ENCODE assay signal across 37 cellular contexts in genomic region chrX:31114858-31115257, GRCh38. TPM values are rescaled to one million over a fixed set of nuclear protein-coding genes. Genes with fewer than 3 reads are reported as not detected.
"Had no signal": no experiment of that assay in that cellular context is flagged by ENCODE, and none has a peak within 500 bp of the region (broad histone marks: within the 10 kb centered on the region; RNA-seq: fewer than 3 reads in every experiment).

No MANE protein-coding gene starts in this region.

- H3K27me3 ChIP-seq: adrenal gland, cardiac muscle cell had no signal

- FAIRE-seq: bronchial epithelial cell, colon, TTC549 had no signal

- ATAC-seq: activated CD8-positive, alpha-beta T cell treated with anti-CD3 and anti-CD28 coated beads for 36 hours; activated T-cell treated with anti-CD3 and anti-CD28 coated beads, Interleukin-2, amount 50 U/mL, for 4 hours had no signal

- H3K4me3 Mint-ChIP-seq: activated B cell treated with CpG ODN at 0.5 μM for 24 hours; activated CD4-positive, alpha-beta memory T cell treated with anti-CD3 and anti-CD28 coated beads for 36 hours; activated CD4-positive, alpha-beta T cell treated with anti-CD3 and anti-CD28 coated beads, Interleukin-2, amount 10 ng/mL, durations not matched to agents 24 days and 14 days; activated CD8-positive, alpha-beta T cell treated with anti-CD3 and anti-CD28 coated beads for 36 hours; activated naive CD4-positive, alpha-beta T cell treated with anti-CD3 and anti-CD28 coated beads, Interleukin-2, amount 10 ng/mL, durations not matched to agents 7 days and 5 days; activated naive CD4-positive, alpha-beta T cell treated with anti-CD3 and anti-CD28 coated beads, Interleukin-2, amount 50 U/mL, for 24 hours; activated naive CD8-positive, alpha-beta T cell; activated T-cell treated with anti-CD3 and anti-CD28 coated beads, Interleukin-2, amount 50 U/mL, for 4 hours; brain; central memory CD8-positive, alpha-beta T cell; T-helper 1 cell treated with Interleukin-12 subunit alpha and Interleukin-12 subunit beta and Interleukin-4 antibody, amounts not matched to agents 30 μg/mL and 1 μg/mL, for 36 hours; T-helper 2 cell treated with Interferon-gamma antibody and Interleukin-4, amounts not matched to agents 5 μg/mL and 100 μg/mL, for 36 hours had no signal

- H3K9me3 Mint-ChIP-seq: activated CD4-positive, alpha-beta memory T cell treated with anti-CD3 and anti-CD28 coated beads for 36 hours; activated CD4-positive, alpha-beta T cell treated with anti-CD3 and anti-CD28 coated beads, Interleukin-2, amount 10 ng/mL, durations not matched to agents 24 days and 14 days; activated CD8-positive, alpha-beta T cell treated with anti-CD3 and anti-CD28 coated beads for 36 hours; activated naive CD4-positive, alpha-beta T cell treated with anti-CD3 and anti-CD28 coated beads, Interleukin-2, amount 10 ng/mL, durations not matched to agents 7 days and 5 days; activated naive CD4-positive, alpha-beta T cell treated with anti-CD3 and anti-CD28 coated beads, Interleukin-2, amount 50 U/mL, for 24 hours; activated T-cell treated with anti-CD3 and anti-CD28 coated beads, Interleukin-2, amount 50 U/mL, for 4 hours; activated T-helper 2 cell treated with anti-CD3 and anti-CD28 coated beads, Interferon-gamma antibody, Interleukin-2, Interleukin-4, amounts not matched to agents 10 μg/mL and 5 μg/mL and 100 μg/mL, durations not matched to agents 14 hours and 24 hours and 36 hours; T-helper 2 cell treated with Interferon-gamma antibody and Interleukin-4, amounts not matched to agents 5 μg/mL and 100 μg/mL, for 36 hours had no signal

- H3K9me3 ChIP-seq: adrenal gland had no signal

- H3K4me3 ChIP-seq: adrenal gland, cardiac muscle cell had no signal

- H3K4me1 Mint-ChIP-seq: activated B cell treated with CpG ODN at 0.5 μM for 24 hours; activated naive CD4-positive, alpha-beta T cell treated with anti-CD3 and anti-CD28 coated beads, Interleukin-2, amount 50 U/mL, for 24 hours; central memory CD8-positive, alpha-beta T cell had no signal

- H3K27me3 Mint-ChIP-seq: activated B cell treated with CpG ODN at 0.5 μM for 24 hours; activated CD4-positive, alpha-beta T cell treated with anti-CD3 and anti-CD28 coated beads, Interleukin-2, amount 10 ng/mL, durations not matched to agents 24 days and 14 days; activated naive CD4-positive, alpha-beta T cell treated with anti-CD3 and anti-CD28 coated beads, Interleukin-2, amount 10 ng/mL, durations not matched to agents 7 days and 5 days; activated naive CD4-positive, alpha-beta T cell treated with anti-CD3 and anti-CD28 coated beads, Interleukin-2, amount 50 U/mL, for 24 hours; activated naive CD8-positive, alpha-beta T cell; central memory CD8-positive, alpha-beta T cell had no signal

- DNase-seq: activated B cell treated with CpG ODN at 0.5 μM for 24 hours; activated CD4-positive, alpha-beta memory T cell treated with anti-CD3 and anti-CD28 coated beads for 36 hours; activated CD4-positive, alpha-beta T cell treated with anti-CD3 and anti-CD28 coated beads for 4 hours; activated CD4-positive, alpha-beta T cell treated with anti-CD3 and anti-CD28 coated beads, Interleukin-2, amount 10 ng/mL, durations not matched to agents 24 days and 14 days; activated CD4-positive, alpha-beta T cell treated with anti-CD3 and anti-CD28 coated beads, Interleukin-2, amount 50 U/mL, for 1 hour; activated CD4-positive, alpha-beta T cell treated with anti-CD3 and anti-CD28 coated beads, Interleukin-2, amount 50 U/mL, for 4 hours; activated CD4-positive, CD25-positive, alpha-beta regulatory T cell treated with anti-CD3 and anti-CD28 coated beads, Interleukin-2, amount 50 U/mL, for 72 hours; activated CD8-positive, alpha-beta memory T cell treated with anti-CD3 and anti-CD28 coated beads, Interleukin-2, amount 50 U/mL, for 4 hours; activated CD8-positive, alpha-beta T cell treated with anti-CD3 and anti-CD28 coated beads for 36 hours; activated effector memory CD4-positive, alpha-beta T cell treated with Interleukin-2 at 50 U/mL for 16 hours; activated gamma-delta T cell; activated naive CD4-positive, alpha-beta T cell treated with anti-CD3 and anti-CD28 coated beads, Interleukin-2, amount 10 ng/mL, durations not matched to agents 7 days and 5 days; activated naive CD4-positive, alpha-beta T cell treated with Interleukin-2 at 50 U/mL for 16 hours; activated T-cell treated with anti-CD3 and anti-CD28 coated beads for 4 hours; activated T-cell treated with anti-CD3 and anti-CD28 coated beads, Interleukin-2, amount 50 U/mL, for 1 hour; activated T-cell treated with anti-CD3 and anti-CD28 coated beads, Interleukin-2, amount 50 U/mL, for 4 hours; adrenal gland; amniotic stem cell; aorta; caudate nucleus; cerebellar nuclear complex; T-helper 1 cell; T-helper 2 cell; T-helper 9 cell had no signal

- H3K27ac ChIP-seq: adrenal gland, cardiac muscle cell, VCaP had no signal

- H3K36me3 Mint-ChIP-seq: activated CD4-positive, alpha-beta memory T cell treated with anti-CD3 and anti-CD28 coated beads for 36 hours; activated naive CD4-positive, alpha-beta T cell treated with anti-CD3 and anti-CD28 coated beads, Interleukin-2, amount 10 ng/mL, durations not matched to agents 7 days and 5 days; activated naive CD4-positive, alpha-beta T cell treated with anti-CD3 and anti-CD28 coated beads, Interleukin-2, amount 50 U/mL, for 24 hours; activated naive CD8-positive, alpha-beta T cell; brain had no signal

- H3K36me3 ChIP-seq: adrenal gland, cardiac muscle cell had no signal

- H3K4me1 ChIP-seq: adrenal gland had no signal

- H3K27ac Mint-ChIP-seq: activated B cell treated with CpG ODN at 0.5 μM for 24 hours; activated CD4-positive, alpha-beta memory T cell treated with anti-CD3 and anti-CD28 coated beads for 36 hours; activated CD4-positive, alpha-beta T cell treated with anti-CD3 and anti-CD28 coated beads, Interleukin-2, amount 10 ng/mL, durations not matched to agents 24 days and 14 days; activated CD8-positive, alpha-beta T cell treated with anti-CD3 and anti-CD28 coated beads for 36 hours; activated naive CD4-positive, alpha-beta T cell treated with anti-CD3 and anti-CD28 coated beads, Interleukin-2, amount 10 ng/mL, durations not matched to agents 7 days and 5 days; activated naive CD4-positive, alpha-beta T cell treated with anti-CD3 and anti-CD28 coated beads, Interleukin-2, amount 50 U/mL, for 24 hours; activated naive CD8-positive, alpha-beta T cell; activated T-helper 2 cell treated with anti-CD3 and anti-CD28 coated beads, Interferon-gamma antibody, Interleukin-2, Interleukin-4, amounts not matched to agents 10 μg/mL and 5 μg/mL and 100 μg/mL, durations not matched to agents 14 hours and 24 hours and 36 hours; brain; T-helper 1 cell treated with Interleukin-12 subunit alpha and Interleukin-12 subunit beta and Interleukin-4 antibody, amounts not matched to agents 30 μg/mL and 1 μg/mL, for 36 hours; T-helper 2 cell treated with Interferon-gamma antibody and Interleukin-4, amounts not matched to agents 5 μg/mL and 100 μg/mL, for 36 hours had no signal

RNA-seq across cellular contexts. Expression of gene FTHL17, which starts 43.0 kb away (rescaled TPM):
- total RNA-seq: activated B cell treated with CpG ODN at 0.5 μM for 24 hours; activated CD4-positive, alpha-beta memory T cell treated with anti-CD3 and anti-CD28 coated beads for 36 hours; activated CD4-positive, alpha-beta T cell treated with anti-CD3 and anti-CD28 coated beads, Interleukin-2, amount 10 ng/mL, durations not matched to agents 24 days and 14 days; activated CD8-positive, alpha-beta memory T cell treated with anti-CD3 and anti-CD28 coated beads for 36 hours; activated CD8-positive, alpha-beta T cell treated with anti-CD3 and anti-CD28 coated beads for 36 hours; activated T-cell treated with anti-CD3 and anti-CD28 coated beads, Interleukin-2, amount 50 U/mL, for 4 hours; activated T-helper 2 cell treated with anti-CD3 and anti-CD28 coated beads, Interferon-gamma antibody, Interleukin-2, Interleukin-4, amounts not matched to agents 10 μg/mL and 5 μg/mL and 100 μg/mL, durations not matched to agents 14 hours and 24 hours and 36 hours; adrenal gland; aorta; bronchial epithelial cell; cardiac muscle cell had no signal
- polyA plus RNA-seq: adrenal gland, aorta, cardiac muscle cell had no signal
